12 cellular contexts compared by ENCODE assay signal in genomic region chr3:141337523-141337854, GRCh38. TPM values are rescaled to one million over a fixed set of nuclear protein-coding genes. Genes with fewer than 3 reads are reported as not detected.
DNase-seq lines count a peak whose midpoint lies in the region; ATAC-seq, FAIRE-seq and TF ChIP-seq lines count a peak whose summit lies in the region.
"Had no signal": no experiment of that assay in that cellular context is flagged by ENCODE, and none has a peak within 500 bp of the region (broad histone marks: within the 10 kb centered on the region; RNA-seq: fewer than 3 reads in every experiment).

No MANE protein-coding gene starts in this region.

- no peak overlapping the region for H3K27ac Mint-ChIP-seq in activated naive CD8-positive, alpha-beta T cell treated with anti-CD3 and anti-CD28 coated beads for 36 hours

- H2AFZ ChIP-seq in endothelial cell of umbilical vein (ENCODE audit: low read depth, low read length), result peak overlapping the region; percentile 52
- H2AFZ ChIP-seq: parathyroid adenoma had no signal

- no peak overlapping the region for H3K4me3 ChIP-seq in endothelial cell of umbilical vein (replicated peaks in 1 of 3; ENCODE audit: insufficient read depth in 1 of 3, low read depth in 1 of 3, low read length in 3 of 3)
- no peak overlapping the region for H3K4me3 ChIP-seq in skeletal muscle satellite cell (ENCODE audit: low read length)
- no peak overlapping the region for H3K4me3 ChIP-seq in lower lobe of right lung

- TF ChIP-seq POLR2A in GM12892 (IDR thresholded peaks at IDR 0.05; ENCODE audit: low read depth, low read length) (peak; percentile 36; the same call in 1 of the 2 replicates), endothelial cell of umbilical vein (IDR thresholded peaks at IDR 0.05; ENCODE audit: low read depth, low read length) (no peak)

- no peaks in the 10 kb centered on the region for H3K9me1 ChIP-seq in endothelial cell of umbilical vein (replicated peaks; ENCODE audit: control insufficient read depth, extremely low read depth, insufficient read depth, low read length)

- no peaks in the 10 kb centered on the region for H4K20me1 ChIP-seq in endothelial cell of umbilical vein (replicated peaks; ENCODE audit: control insufficient read depth, extremely low read depth, insufficient read depth, low read length)

- H3K4me2 ChIP-seq in endothelial cell of umbilical vein (ENCODE audit: insufficient read depth, low read length), result peak overlapping the region; percentile 40
- H3K4me2 ChIP-seq in skeletal muscle satellite cell (ENCODE audit: low read length), result peak overlapping the region; percentile 3

- ATAC-seq in left colon (no peak), lower lobe of right lung (no peak)
- ATAC-seq: activated T-cell treated with anti-CD3 and anti-CD28 coated beads, Interleukin-2, amount 50 U/mL, for 4 hours had no signal

- H3K27ac ChIP-seq in endothelial cell of umbilical vein (ENCODE audit: insufficient read depth, low read depth, low read length) (peak overlapping the region; percentile 61), lower lobe of right lung (no peak overlapping the region)
- H3K27ac ChIP-seq: C4-2B, parathyroid adenoma had no signal

- H3K9me3 Mint-ChIP-seq in activated naive CD8-positive, alpha-beta T cell treated with anti-CD3 and anti-CD28 coated beads for 36 hours, result peaks cover 2% of the 10 kb centered on the region
- H3K9me3 Mint-ChIP-seq: activated T-cell treated with anti-CD3 and anti-CD28 coated beads, Interleukin-2, amount 50 U/mL, for 4 hours had no signal

- H3K27me3 ChIP-seq in endothelial cell of umbilical vein (ENCODE audit: control insufficient read depth in 2 of 2, insufficient read depth in 2 of 2, low read length in 2 of 2) (no peaks in the 10 kb centered on the region), skeletal muscle satellite cell (ENCODE audit: control insufficient read depth, insufficient read depth, low read length) (no peaks in the 10 kb centered on the region), lower lobe of right lung (ENCODE audit: low read depth) (no peaks in the 10 kb centered on the region)

- H3K36me3 Mint-ChIP-seq in activated naive CD8-positive, alpha-beta T cell treated with anti-CD3 and anti-CD28 coated beads for 36 hours, result no peaks in the 10 kb centered on the region

- H3K4me3 Mint-ChIP-seq in activated naive CD8-positive, alpha-beta T cell treated with anti-CD3 and anti-CD28 coated beads for 36 hours, result no peak overlapping the region
- H3K4me3 Mint-ChIP-seq: activated T-cell treated with anti-CD3 and anti-CD28 coated beads, Interleukin-2, amount 50 U/mL, for 4 hours had no signal

- peaks cover 5% of the 10 kb centered on the region for H3K27me3 Mint-ChIP-seq in activated naive CD8-positive, alpha-beta T cell treated with anti-CD3 and anti-CD28 coated beads for 36 hours

- intact Hi-C loops in endothelial cell of umbilical vein (cut with micrococcal nuclease) (no loop called here), left colon (cut with DNase I, micrococcal nuclease) (no loop called here), lower lobe of right lung (cut with DNase I) (no loop called here)

- FAIRE-seq in GM12892 (lab: Jason Lieb, UNC) (peak; percentile 58), endothelial cell of umbilical vein (lab: Jason Lieb, UNC) (peak; percentile 15)

- H3K9me3 ChIP-seq in endothelial cell of umbilical vein (replicated peaks; ENCODE audit: control insufficient read depth, insufficient read depth, low read length), result no peaks in the 10 kb centered on the region
- no peaks in the 10 kb centered on the region for H3K9me3 ChIP-seq in skeletal muscle satellite cell (replicated peaks; ENCODE audit: low read length)
- no peaks in the 10 kb centered on the region for H3K9me3 ChIP-seq in lower lobe of right lung

- H3K9ac ChIP-seq in endothelial cell of umbilical vein (replicated peaks; ENCODE audit: extremely low read depth, insufficient read depth, low read length) (peak overlapping the region; percentile 40), skeletal muscle satellite cell (ENCODE audit: low read depth, low read length) (peak overlapping the region; percentile 12)
- H3K9ac ChIP-seq: parathyroid adenoma had no signal

- CTCF ChIA-PET in endothelial cell of umbilical vein (lab: Charles Lee), result interaction anchor here (0.8 to 2.1 kb wide), 12 partner anchors 9 to 117 kb away, joined by 3 to 15 read pairs (median 4); no protein-coding TSS in a partner anchor

- H3K36me3 ChIP-seq in endothelial cell of umbilical vein (ENCODE audit: control insufficient read depth in 2 of 2, extremely low read depth in 1 of 2, insufficient read depth in 2 of 2, low read length in 2 of 2), result no peaks in the 10 kb centered on the region
- no peaks in the 10 kb centered on the region for H3K36me3 ChIP-seq in skeletal muscle satellite cell (ENCODE audit: insufficient read depth, low read length)
- no peaks in the 10 kb centered on the region for H3K36me3 ChIP-seq in lower lobe of right lung

- POLR2A ChIA-PET in endothelial cell of umbilical vein (lab: Charles Lee), result interaction anchor here (1.1 kb wide), 1 partner anchor 9 kb away, joined by 3 read pairs; no protein-coding TSS in a partner anchor

- no peaks in the 10 kb centered on the region for H3K4me1 Mint-ChIP-seq in activated naive CD8-positive, alpha-beta T cell treated with anti-CD3 and anti-CD28 coated beads for 36 hours

- TF ChIP-seq CTCF in endothelial cell of umbilical vein (IDR thresholded peaks at IDR 0.05; ENCODE audit: extremely low read depth in 1 of 2, insufficient read depth in 1 of 2, low read depth in 1 of 2, low read length in 2 of 2) (no peak), lower lobe of right lung (IDR thresholded peaks at IDR 0.05) (no peak)

- H3K79me2 ChIP-seq in endothelial cell of umbilical vein (ENCODE audit: control insufficient read depth, insufficient read depth, low read length), result no peaks in the 10 kb centered on the region
- H3K79me2 ChIP-seq: parathyroid adenoma had no signal

- dilution Hi-C loops in endothelial cell of umbilical vein (cut with MboI; ENCODE audit: extremely low pct_ligation_motif_present, low sequenced_read_pairs), result no loop called here

- peaks cover 20% of the 10 kb centered on the region for H3K4me1 ChIP-seq in endothelial cell of umbilical vein (ENCODE audit: control insufficient read depth, extremely low read depth, insufficient read depth, low read length)
- peaks cover 39% of the 10 kb centered on the region for H3K4me1 ChIP-seq in skeletal muscle satellite cell (ENCODE audit: control insufficient read depth, insufficient read depth, low read length)
- H3K4me1 ChIP-seq in lower lobe of right lung, result peaks cover 10% of the 10 kb centered on the region
- H3K4me1 ChIP-seq: parathyroid adenoma had no signal

- BruUV-seq in endothelial cell of umbilical vein (replicated peaks; lab: Mats Ljungman, UMichigan), result no TSS peak

- DNase-seq in GM12892 (ENCODE audit: insufficient read length) (no peak), NCI-H748 treated with DMSO at 0.1 percent for 48 hours (lab: John Stamatoyannopoulos, UW) (peak; percentile 0), endothelial cell of umbilical vein (ENCODE audit: low read depth, low spot score) (peak; percentile 64), left colon (no peak), lower lobe of right lung (no peak)
- DNase-seq in activated naive CD8-positive, alpha-beta T cell treated with anti-CD3 and anti-CD28 coated beads for 36 hours, result no peak
- DNase-seq: activated CD4-positive, alpha-beta T cell treated with anti-CD3 and anti-CD28 coated beads, Interleukin-2, amount 50 U/mL, for 1 hour; activated T-cell treated with anti-CD3 and anti-CD28 coated beads, Interleukin-2, amount 50 U/mL, for 4 hours; cerebellar nuclear complex had no signal

TF ChIP-seq in endothelial cell of umbilical vein, 7 proteins besides CTCF, POLR2A, EP300 and RAD21:
- TF ChIP-seq POLR2AphosphoS5 (IDR thresholded peaks at IDR 0.05; ENCODE audit: insufficient read depth, low read depth, low read length) (peak; percentile 7), FOS (IDR thresholded peaks at IDR 0.05; ENCODE audit: borderline replicate concordance, insufficient read depth, low read length) (no peak), MYC (IDR thresholded peaks at IDR 0.05; ENCODE audit: low read depth, low read length) (no peak), MAX (IDR thresholded peaks at IDR 0.05; ENCODE audit: insufficient read depth, insufficient read length) (no peak), GATA2 (IDR thresholded peaks at IDR 0.05; ENCODE audit: insufficient read depth, insufficient read length, low read depth, low read length) (peak; percentile 32), JUN (IDR thresholded peaks at IDR 0.05; ENCODE audit: borderline replicate concordance, insufficient read depth, insufficient read length, low read depth) (no peak), EZH2 (IDR thresholded peaks at IDR 0.05; ENCODE audit: borderline replicate concordance, low read depth, low read length, severe bottlenecking) (no peak)
TF ChIP-seq in endothelial cell of umbilical vein: peak in this region for 2.

RNA-seq across cellular contexts. Expression of gene ZBTB38, which starts 30.8 kb away (rescaled TPM):
- 101 TPM for polyA plus RNA-seq in GM12892 (2012; ENCODE audit: missing spikeins)
- total RNA-seq in endothelial cell of umbilical vein, result 83.4 and 85.2 TPM in 2 replicates
- 25.5 and 31.1 TPM in 2 replicates for polyA plus RNA-seq in endothelial cell of umbilical vein
- polyA plus RNA-seq in endothelial cell of umbilical vein (2011; cell fraction: cytosol; rRNA removed), result 30.2 and 30.5 TPM in 2 replicates
- 57.4 and 59.3 TPM in 2 replicates for polyA plus RNA-seq in endothelial cell of umbilical vein (2011; cell fraction: nucleus; rRNA removed)
- polyA plus RNA-seq in endothelial cell of umbilical vein (2012), result 58.5 and 77.2 TPM in 2 replicates
- polyA minus RNA-seq in endothelial cell of umbilical vein, result 130 and 159 TPM in 2 replicates
- polyA minus RNA-seq in endothelial cell of umbilical vein (2011; cell fraction: cytosol; rRNA and poly(A)+ RNA removed), result 30.9 TPM
- polyA minus RNA-seq in endothelial cell of umbilical vein (2011; cell fraction: nucleus; rRNA and poly(A)+ RNA removed), result 158 and 229 TPM in 2 replicates
- 73.2 and 78.1 TPM in 2 replicates for total RNA-seq in skeletal muscle satellite cell (2012; rRNA removed)
- 100 to 1,000 TPM; 120 to 143 TPM for total RNA-seq in left colon
- total RNA-seq in lower lobe of right lung, result 89.6 TPM
- total RNA-seq in activated naive CD8-positive, alpha-beta T cell treated with anti-CD3 and anti-CD28 coated beads for 36 hours, result 10 to 100 TPM; 14.7 to 16.7 TPM

Comparison
In these comparisons a context has a peak if more than half of its experiments do, and no peak if none do; other contexts are left out.
1. DNase-seq: peak in NCI-H748 treated with DMSO at 0.1 percent for 48 hours (single experiment) and endothelial cell of umbilical vein (single experiment); none in GM12892 (single experiment), left colon (0 of 2), lower lobe of right lung (single experiment) and activated naive CD8-positive, alpha-beta T cell treated with anti-CD3 and anti-CD28 coated beads for 36 hours (single experiment).